ENCODE assay signal across 26 cellular contexts in genomic region chr9:7246917-7247538, GRCh38.
DNase-seq lines count a peak whose midpoint lies in the region; ATAC-seq and TF ChIP-seq lines count a peak whose summit lies in the region.
"Had no signal": no experiment of that assay in that cellular context is flagged by ENCODE, and none has a peak within 500 bp of the region (broad histone marks: within the 10 kb centered on the region; RNA-seq: fewer than 3 reads in every experiment).

No MANE protein-coding gene starts in this region.

- H3K4me1 ChIP-seq in gastroesophageal sphincter, result no peaks in the 10 kb centered on the region
- H3K4me1 ChIP-seq: suprapubic skin, upper lobe of left lung had no signal

- TF ChIP-seq EP300 in gastroesophageal sphincter (IDR thresholded peaks at IDR 0.05), result no peak

- H3K4me3 Mint-ChIP-seq in activated naive CD8-positive, alpha-beta T cell treated with anti-CD3 and anti-CD28 coated beads, Interleukin-2, amount 50 U/mL, for 24 hours, result no peak overlapping the region
- H3K4me3 Mint-ChIP-seq in activated naive CD8-positive, alpha-beta T cell treated with anti-CD3 and anti-CD28 coated beads for 36 hours, result no peak overlapping the region
- H3K4me3 Mint-ChIP-seq: immature natural killer cell; memory B cell; nephron; stimulated activated naive B cell treated with anti-CD40 and anti-IgM and Interleukin-4, amounts not matched to agents 10 μg/mL and 1 μg/mL and 100 μg/mL, for 72 hours had no signal

- H3K27ac Mint-ChIP-seq in activated naive CD8-positive, alpha-beta T cell treated with anti-CD3 and anti-CD28 coated beads, Interleukin-2, amount 50 U/mL, for 24 hours, result no peak overlapping the region
- H3K27ac Mint-ChIP-seq in activated naive CD8-positive, alpha-beta T cell treated with anti-CD3 and anti-CD28 coated beads for 36 hours, result no peak overlapping the region
- H3K27ac Mint-ChIP-seq: immature natural killer cell; memory B cell; nephron; stimulated activated naive B cell treated with anti-CD40 and anti-IgM and Interleukin-4, amounts not matched to agents 10 μg/mL and 1 μg/mL and 100 μg/mL, for 72 hours had no signal

- H3K27me3 Mint-ChIP-seq in activated naive CD8-positive, alpha-beta T cell treated with anti-CD3 and anti-CD28 coated beads, Interleukin-2, amount 50 U/mL, for 24 hours, result peaks cover 5% of the 10 kb centered on the region
- H3K27me3 Mint-ChIP-seq in activated naive CD8-positive, alpha-beta T cell treated with anti-CD3 and anti-CD28 coated beads for 36 hours, result peaks cover 5% of the 10 kb centered on the region
- H3K27me3 Mint-ChIP-seq: memory B cell had no signal

- TF ChIP-seq POLR2A in gastroesophageal sphincter (IDR thresholded peaks at IDR 0.05), result no peak

- H3K4me3 ChIP-seq in gastroesophageal sphincter, result no peak overlapping the region
- H3K4me3 ChIP-seq: GM12878, suprapubic skin, upper lobe of left lung had no signal

- H3K4me1 Mint-ChIP-seq in activated naive CD8-positive, alpha-beta T cell treated with anti-CD3 and anti-CD28 coated beads, Interleukin-2, amount 50 U/mL, for 24 hours, result peaks cover 4% of the 10 kb centered on the region
- peaks cover 2% of the 10 kb centered on the region for H3K4me1 Mint-ChIP-seq in activated naive CD8-positive, alpha-beta T cell treated with anti-CD3 and anti-CD28 coated beads for 36 hours
- H3K4me1 Mint-ChIP-seq: immature natural killer cell, memory B cell, nephron had no signal

- no peak overlapping the region for H3K27ac ChIP-seq in gastroesophageal sphincter
- H3K27ac ChIP-seq: suprapubic skin, upper lobe of left lung had no signal

- DNase-seq in activated naive CD8-positive, alpha-beta T cell treated with anti-CD3 and anti-CD28 coated beads, Interleukin-2, amount 50 U/mL, for 24 hours, result no peak
- DNase-seq in activated naive CD8-positive, alpha-beta T cell treated with anti-CD3 and anti-CD28 coated beads for 36 hours, result no peak
- DNase-seq in RKO (ENCODE audit: low spot score), result peak; percentile 66
- DNase-seq in stimulated activated naive CD8-positive, alpha-beta T cell treated with anti-CD3 and anti-CD28 coated beads, Interleukin-15, Interleukin-2, amounts not matched to agents 100 U/mL and 50 U/mL, for 24 hours, result no peak
- DNase-seq: cerebellar nuclear complex; dermis blood vessel endothelial cell; DMS153; HCEC 1CT; immature natural killer cell; Kasumi-1; NCI-H146; NCI-H510A; OCI-M1; SK-N-SH; stimulated activated naive B cell treated with anti-CD40 and anti-IgM and Interleukin-4, amounts not matched to agents 10 μg/mL and 1 μg/mL and 100 μg/mL, for 72 hours; upper lobe of left lung had no signal

- peak; percentile 86 for ATAC-seq in activated naive CD8-positive, alpha-beta T cell treated with anti-CD3 and anti-CD28 coated beads, Interleukin-2, amount 50 U/mL, for 24 hours
- peak; percentile 75 for ATAC-seq in esophagus mucosa
- ATAC-seq in stimulated activated naive CD8-positive, alpha-beta T cell treated with anti-CD3 and anti-CD28 coated beads, Interleukin-15, Interleukin-2, amounts not matched to agents 100 U/mL and 50 U/mL, for 24 hours, result peak; percentile 86
- no peak for ATAC-seq in GM18907 (IDR thresholded peaks at IDR 0.05; ENCODE audit: unreplicated experiment)
- no peak for ATAC-seq in GM19023 (IDR thresholded peaks at IDR 0.05; ENCODE audit: unreplicated experiment)
- no peak for ATAC-seq in gastroesophageal sphincter
- ATAC-seq: GM12878; left lobe of liver; Right ventricle myocardium inferior; stimulated activated naive B cell treated with anti-CD40 and anti-IgM and Interleukin-4, amounts not matched to agents 10 μg/mL and 1 μg/mL and 100 μg/mL, for 72 hours had no signal

- H3K27me3 ChIP-seq in gastroesophageal sphincter, result no peaks in the 10 kb centered on the region
- H3K27me3 ChIP-seq: suprapubic skin, upper lobe of left lung had no signal

- no peaks in the 10 kb centered on the region for H3K36me3 ChIP-seq in gastroesophageal sphincter
- H3K36me3 ChIP-seq: suprapubic skin, upper lobe of left lung had no signal

- no peaks in the 10 kb centered on the region for H3K9me3 ChIP-seq in gastroesophageal sphincter
- H3K9me3 ChIP-seq: SK-N-SH, suprapubic skin, upper lobe of left lung had no signal

- no peaks in the 10 kb centered on the region for H3K36me3 Mint-ChIP-seq in activated naive CD8-positive, alpha-beta T cell treated with anti-CD3 and anti-CD28 coated beads, Interleukin-2, amount 50 U/mL, for 24 hours (ENCODE audit: low read depth)
- H3K36me3 Mint-ChIP-seq in activated naive CD8-positive, alpha-beta T cell treated with anti-CD3 and anti-CD28 coated beads for 36 hours, result no peaks in the 10 kb centered on the region
- H3K36me3 Mint-ChIP-seq: immature natural killer cell; memory B cell; stimulated activated naive B cell treated with anti-CD40 and anti-IgM and Interleukin-4, amounts not matched to agents 10 μg/mL and 1 μg/mL and 100 μg/mL, for 72 hours had no signal

- 77 to 94% methylated on average over 2 to 3 of the region's 3 CpGs for WGBS in gastroesophageal sphincter (ENCODE audit: low coverage in 1 of 2), 2 donors

- TF ChIP-seq CTCF in gastroesophageal sphincter (IDR thresholded peaks at IDR 0.05), result no peak

- H3K9me3 Mint-ChIP-seq in activated naive CD8-positive, alpha-beta T cell treated with anti-CD3 and anti-CD28 coated beads, Interleukin-2, amount 50 U/mL, for 24 hours, result no peaks in the 10 kb centered on the region
- H3K9me3 Mint-ChIP-seq in activated naive CD8-positive, alpha-beta T cell treated with anti-CD3 and anti-CD28 coated beads for 36 hours, result no peaks in the 10 kb centered on the region
- H3K9me3 Mint-ChIP-seq: memory B cell; stimulated activated naive B cell treated with anti-CD40 and anti-IgM and Interleukin-4, amounts not matched to agents 10 μg/mL and 1 μg/mL and 100 μg/mL, for 72 hours had no signal

Comparison
In these comparisons a context has a peak if more than half of its experiments do, and no peak if none do; other contexts are left out.
1. ATAC-seq: peak in activated naive CD8-positive, alpha-beta T cell treated with anti-CD3 and anti-CD28 coated beads, Interleukin-2, amount 50 U/mL, for 24 hours (single experiment), esophagus mucosa (single experiment) and stimulated activated naive CD8-positive, alpha-beta T cell treated with anti-CD3 and anti-CD28 coated beads, Interleukin-15, Interleukin-2, amounts not matched to agents 100 U/mL and 50 U/mL, for 24 hours (single experiment); none in GM18907 (single experiment), GM19023 (single experiment) and gastroesophageal sphincter (single experiment).